ENCODE assay signal across 8 cellular contexts in the genomic region with DNA sequence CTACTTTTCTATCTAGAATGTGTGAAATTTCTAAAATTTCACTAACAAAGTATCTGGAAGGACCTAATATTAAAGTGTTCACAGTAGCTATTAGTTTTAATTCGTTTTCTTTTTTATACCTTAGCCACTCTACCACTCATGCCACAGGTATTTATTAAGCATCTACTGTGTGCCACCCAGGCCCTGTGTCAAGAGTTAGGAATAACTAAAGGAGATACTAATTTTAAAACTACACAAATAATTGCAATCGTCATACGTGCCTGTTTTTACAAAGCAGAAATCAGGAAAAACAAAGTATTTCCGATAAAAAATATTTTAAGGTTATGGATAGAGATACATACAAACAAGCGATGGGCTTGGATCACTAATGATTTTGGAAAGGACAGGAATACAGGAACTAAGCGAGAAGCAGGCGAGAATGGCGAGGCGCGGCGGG. TPM values are rescaled to one million over a fixed set of nuclear protein-coding genes. Genes with fewer than 3 reads are reported as not detected.
DNase-seq lines count a peak whose midpoint lies in the region; ATAC-seq and TF ChIP-seq lines count a peak whose summit lies in the region.

No MANE protein-coding gene starts in this region.

- CTCF ChIA-PET in activated CD4-positive, alpha-beta memory T cell treated with anti-CD3 and anti-CD28 coated beads, Interleukin-2, amount 10 ng/mL, durations not matched to agents 7 days and 5 days (lab: Charles Lee), result interaction anchor here (0.8 to 7.5 kb wide), 14 partner anchors 10 to 116 kb away, joined by 3 to 81 read pairs (median 4); partner anchors contain the start of gene POLR3E

- H3K27me3 Mint-ChIP-seq in activated CD4-positive, alpha-beta memory T cell treated with anti-CD3 and anti-CD28 coated beads, Interleukin-2, amount 10 ng/mL, durations not matched to agents 7 days and 5 days, result no peaks in the 10 kb centered on the region

- H4K20me1 ChIP-seq in hepatocyte (ENCODE audit: insufficient read depth, poor library complexity, severe bottlenecking), result peaks cover 21% of the 10 kb centered on the region

- peak overlapping the region; percentile 95 for H2AFZ ChIP-seq in hepatocyte

- DNase-seq in HAP-1 (ENCODE audit: low spot score in 2 of 2) (no peak), hepatocyte (ENCODE audit: low spot score) (no peak), KG1 (lab: John Stamatoyannopoulos, UW) (no peak), T1000 (lab: John Stamatoyannopoulos, UW) (no peak), pons (ENCODE audit: low spot score) (no peak)
- no peak for DNase-seq in activated CD4-positive, alpha-beta memory T cell treated with anti-CD3 and anti-CD28 coated beads, Interleukin-2, amount 10 ng/mL, durations not matched to agents 7 days and 5 days

- H3K36me3 Mint-ChIP-seq in activated CD4-positive, alpha-beta memory T cell treated with anti-CD3 and anti-CD28 coated beads, Interleukin-2, amount 10 ng/mL, durations not matched to agents 7 days and 5 days (ENCODE audit: low read depth), result peaks cover 8% of the 10 kb centered on the region

- TF ChIP-seq CTCF in hepatocyte (IDR thresholded peaks at IDR 0.05; ENCODE audit: poor library complexity), result no peak

- in situ Hi-C loops in HAP-1 (cut with MboI; ENCODE audit: low sequenced_read_pairs), result loop anchor here (5.0 kb wide), 1 partner anchor 87 kb away; no protein-coding TSS in a partner anchor

- H3K27ac ChIP-seq in hepatocyte (peak overlapping the region; percentile 91), skin epidermis (peak overlapping the region; percentile 81 to 98 (median 93))

- H3K27me3 ChIP-seq in HAP-1 (ENCODE audit: low read depth) (no peaks in the 10 kb centered on the region), hepatocyte (no peaks in the 10 kb centered on the region)

- H3K9me2 ChIP-seq in hepatocyte (replicated peaks; ENCODE audit: insufficient read depth), result no peaks in the 10 kb centered on the region

- H3K36me3 ChIP-seq in HAP-1 (replicated peaks) (peaks cover 8% of the 10 kb centered on the region; the same call in 1 of the 2 replicates), hepatocyte (replicated peaks; ENCODE audit: insufficient read depth, low read depth) (no peaks in the 10 kb centered on the region)

- H3K79me2 ChIP-seq in hepatocyte, result peaks cover 40% of the 10 kb centered on the region

- peak overlapping the region; percentile 78 for H3K27ac Mint-ChIP-seq in activated CD4-positive, alpha-beta memory T cell treated with anti-CD3 and anti-CD28 coated beads, Interleukin-2, amount 10 ng/mL, durations not matched to agents 7 days and 5 days

- H3K4me3 ChIP-seq in HAP-1 (peak overlapping the region; percentile 95), hepatocyte (peak overlapping the region; percentile 16), skin epidermis (peak overlapping the region; percentile 64 to 98 (median 92))

- peaks cover 2% of the 10 kb centered on the region for H3K4me1 ChIP-seq in HAP-1
- peaks cover 6% of the 10 kb centered on the region for H3K4me1 ChIP-seq in hepatocyte (ENCODE audit: insufficient read depth)

- H3K9me3 Mint-ChIP-seq in activated CD4-positive, alpha-beta memory T cell treated with anti-CD3 and anti-CD28 coated beads, Interleukin-2, amount 10 ng/mL, durations not matched to agents 7 days and 5 days, result peaks cover 2% of the 10 kb centered on the region

- H3K4me3 Mint-ChIP-seq in activated CD4-positive, alpha-beta memory T cell treated with anti-CD3 and anti-CD28 coated beads, Interleukin-2, amount 10 ng/mL, durations not matched to agents 7 days and 5 days, result peak overlapping the region; percentile 99

- H3K9me3 ChIP-seq in HAP-1 (no peaks in the 10 kb centered on the region; the same call in 1 of the 2 replicates), hepatocyte (ENCODE audit: low read depth) (no peaks in the 10 kb centered on the region)

- H3K4me2 ChIP-seq in hepatocyte, result peak overlapping the region; percentile 74

- WGBS in hepatocyte (ENCODE audit: low lambda C conversion rate, missing lambda C conversion rate), result 27% methylated on average over 11 of the region's 11 CpGs

- POLR2A ChIA-PET in activated CD4-positive, alpha-beta memory T cell treated with anti-CD3 and anti-CD28 coated beads, Interleukin-2, amount 10 ng/mL, durations not matched to agents 7 days and 5 days (lab: Charles Lee), result interaction anchor here (0.6 to 4.9 kb wide), 10 partner anchors 9 to 253 kb away, joined by 3 to 49 read pairs (median 4); partner anchors contain the start of genes POLR3E and UQCRC2

- peaks cover 40% of the 10 kb centered on the region for H3K4me1 Mint-ChIP-seq in activated CD4-positive, alpha-beta memory T cell treated with anti-CD3 and anti-CD28 coated beads, Interleukin-2, amount 10 ng/mL, durations not matched to agents 7 days and 5 days

- ATAC-seq in HG02678 (IDR thresholded peaks at IDR 0.05; ENCODE audit: unreplicated experiment), result no peak

RNA-seq across cellular contexts. Expression of gene EEF2K, which starts 0.5 kb away (rescaled TPM):
- 10 to 100 TPM; 22.1 to 24.8 TPM for total RNA-seq in activated CD4-positive, alpha-beta memory T cell treated with anti-CD3 and anti-CD28 coated beads, Interleukin-2, amount 10 ng/mL, durations not matched to agents 7 days and 5 days
- total RNA-seq in hepatocyte, result 11.0 and 15.1 TPM in 2 replicates
- polyA plus RNA-seq in hepatocyte, result 7.9 and 8.6 TPM in 2 replicates

RNA-seq across cellular contexts. Expression of gene SDR42E2, which starts 43.3 kb away (rescaled TPM):
- total RNA-seq in activated CD4-positive, alpha-beta memory T cell treated with anti-CD3 and anti-CD28 coated beads, Interleukin-2, amount 10 ng/mL, durations not matched to agents 7 days and 5 days, result not detected
- total RNA-seq in hepatocyte, result not detected in 2 replicates
- not detected in 2 replicates for polyA plus RNA-seq in hepatocyte

Comparison
In these comparisons a context has a peak if more than half of its experiments do, and no peak if none do; other contexts are left out.
1. H3K4me3 ChIP-seq: peak in every context shown above with its lines; median percentile 95 in HAP-1; 92 in skin epidermis; 16 in hepatocyte.